ENCODE assay signal across 10 cellular contexts in the genomic region with DNA sequence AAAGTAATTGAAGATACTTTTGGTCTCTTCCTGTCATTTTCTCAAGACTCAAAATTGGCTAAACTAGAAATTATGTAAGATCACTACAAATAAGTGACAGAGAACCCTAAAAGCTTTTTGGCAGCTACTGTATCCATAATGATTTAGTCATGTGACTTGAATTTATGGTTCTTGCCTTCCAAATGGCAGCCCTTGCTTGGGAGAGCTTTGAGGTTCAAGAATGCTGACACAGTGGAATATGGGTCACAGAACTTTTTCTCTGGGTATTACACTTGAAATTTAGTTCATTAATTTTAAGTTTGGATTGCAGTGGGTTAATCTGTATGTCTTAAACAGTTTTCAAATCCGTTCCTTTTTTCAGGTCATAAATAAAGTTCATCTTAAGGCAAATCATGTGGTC.
"Had no signal": no experiment of that assay in that cellular context is flagged by ENCODE, and none has a peak within 500 bp of the region (broad histone marks: within the 10 kb centered on the region; RNA-seq: fewer than 3 reads in every experiment).

No MANE protein-coding gene starts in this region.

- H3K9ac ChIP-seq: GM23248 had no signal

- ATAC-seq: GM23338, HCT116 had no signal

- DNase-seq: GM23248, GOT3, H7, H9, HCEC 1CT, HFFc6 had no signal

- H3K4me3 ChIP-seq: GM23248, GM23338, HAP-1 had no signal

- H2AFZ ChIP-seq: GM23248, GM23338 had no signal

- H3K27ac ChIP-seq: GM23248 had no signal

- FAIRE-seq: H1 had no signal

- H3K36me3 ChIP-seq: HAP-1 had no signal

- H3K9me3 ChIP-seq: HAP-1 had no signal

- H3K4me1 ChIP-seq: HAP-1 had no signal

- H3K4me2 ChIP-seq: GM23338 had no signal
